ENCODE assay signal across 8 cellular contexts in the genomic region with DNA sequence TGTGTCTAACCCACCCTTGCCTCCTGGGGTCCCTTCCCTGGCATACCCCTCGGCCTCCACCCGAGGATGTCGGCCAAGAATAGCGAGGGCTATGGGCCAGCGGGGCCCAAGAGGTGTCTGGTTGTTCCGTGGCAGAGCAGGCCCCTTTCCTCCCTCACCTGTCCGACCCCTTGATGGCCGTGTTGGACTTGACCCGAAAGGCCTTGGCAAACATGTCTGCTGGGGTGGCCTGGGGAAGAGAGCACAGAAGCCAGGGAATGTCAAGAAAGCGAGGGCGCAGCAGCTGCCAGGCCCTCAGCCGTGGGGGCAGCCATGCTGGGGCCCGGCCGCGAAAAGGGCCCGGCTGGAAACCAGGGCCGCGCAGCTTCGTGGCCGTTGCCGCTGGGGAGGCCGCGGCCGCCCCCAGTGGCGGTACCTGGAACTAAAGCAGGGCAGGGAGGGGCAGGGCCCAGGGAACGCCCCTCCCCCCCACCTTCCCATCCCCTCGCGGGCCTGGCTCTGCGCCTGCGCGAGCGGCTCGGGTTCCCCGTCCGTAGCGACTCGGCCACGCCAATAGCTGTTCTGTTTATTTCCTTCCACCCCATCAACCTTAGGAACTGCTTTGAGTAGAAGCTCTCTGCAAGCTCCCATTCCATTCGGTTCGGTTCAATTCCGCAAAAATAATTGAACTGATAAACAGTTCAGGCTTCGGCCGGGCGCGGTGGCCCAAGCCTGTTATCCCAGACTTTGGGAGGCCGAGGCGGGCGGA. TPM values are rescaled to one million over a fixed set of nuclear protein-coding genes. Genes with fewer than 3 reads are reported as not detected.
DNase-seq lines count a peak whose midpoint lies in the region; ATAC-seq and TF ChIP-seq lines count a peak whose summit lies in the region.

A gene with protein sequence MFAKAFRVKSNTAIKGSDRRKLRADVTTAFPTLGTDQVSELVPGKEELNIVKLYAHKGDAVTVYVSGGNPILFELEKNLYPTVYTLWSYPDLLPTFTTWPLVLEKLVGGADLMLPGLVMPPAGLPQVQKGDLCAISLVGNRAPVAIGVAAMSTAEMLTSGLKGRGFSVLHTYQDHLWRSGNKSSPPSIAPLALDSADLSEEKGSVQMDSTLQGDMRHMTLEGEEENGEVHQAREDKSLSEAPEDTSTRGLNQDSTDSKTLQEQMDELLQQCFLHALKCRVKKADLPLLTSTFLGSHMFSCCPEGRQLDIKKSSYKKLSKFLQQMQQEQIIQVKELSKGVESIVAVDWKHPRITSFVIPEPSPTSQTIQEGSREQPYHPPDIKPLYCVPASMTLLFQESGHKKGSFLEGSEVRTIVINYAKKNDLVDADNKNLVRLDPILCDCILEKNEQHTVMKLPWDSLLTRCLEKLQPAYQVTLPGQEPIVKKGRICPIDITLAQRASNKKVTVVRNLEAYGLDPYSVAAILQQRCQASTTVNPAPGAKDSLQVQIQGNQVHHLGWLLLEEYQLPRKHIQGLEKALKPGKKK (minus strand): TSS at position 337 of the 748 bp plus-strand sequence. CDS start 123 bp downstream, at position 214.

- H3K27ac ChIP-seq in KMS-11 = peak within 1 kb of the TSS; percentile 63

- H3K9ac ChIP-seq in KMS-11 (peak within 1 kb of the TSS; percentile 94), mucosa of stomach (ENCODE audit: low read length) (peak within 1 kb of the TSS; percentile 99)

- H3K27me3 ChIP-seq in KMS-11 (ENCODE audit: insufficient read depth, low read depth) = no peaks in the 10 kb centered on the region
- H3K27me3 ChIP-seq in mucosa of stomach (ENCODE audit: control insufficient read depth, insufficient read depth, low read length) = no peaks in the 10 kb centered on the region

- DNase-seq in DMS53 (lab: John Stamatoyannopoulos, UW) (peak; percentile 98), epithelial cell of proximal tubule (ENCODE audit: low read depth) (no peak)
- DNase-seq in activated T-cell treated with anti-CD3 and anti-CD28 coated beads, Interleukin-2, amount 50 U/mL, for 1 hour = peak; percentile 96
- DNase-seq in stimulated activated CD8-positive, alpha-beta memory T cell treated with anti-CD3 and anti-CD28 coated beads, Interleukin-4, amount 100 ng/mL, for 48 hours = peak; percentile 97

- H4K20me1 ChIP-seq in KMS-11 (ENCODE audit: insufficient read depth) = no peaks in the 10 kb centered on the region

- H3K4me2 ChIP-seq in KMS-11 = peak within 1 kb of the TSS; percentile 84

- H3K4me1 ChIP-seq in KMS-11 (ENCODE audit: low read depth, poor library complexity, severe bottlenecking) = peaks cover 20% of the 10 kb centered on the region
- H3K4me1 ChIP-seq in mucosa of stomach (ENCODE audit: control insufficient read depth, insufficient read depth, low read length) = peaks cover 8% of the 10 kb centered on the region

- no peaks in the 10 kb centered on the region for H3K9me3 ChIP-seq in mucosa of stomach (ENCODE audit: control insufficient read depth, low read length)

- H2AFZ ChIP-seq in KMS-11 (ENCODE audit: low read depth) = peak within 1 kb of the TSS; percentile 93

- H3K79me2 ChIP-seq in KMS-11 (ENCODE audit: insufficient read depth, low read depth) = peaks cover 10% of the 10 kb centered on the region; the same call in 1 of the 2 replicates

- H3K4me3 ChIP-seq in KMS-11 (IDR thresholded peaks at IDR 0.05; ENCODE audit: insufficient read depth, low read depth, low read length) = peak within 1 kb of the TSS; percentile 99
- peak within 1 kb of the TSS; percentile 85 for H3K4me3 ChIP-seq in epithelial cell of proximal tubule (ENCODE audit: low read depth, low read length)
- peak within 1 kb of the TSS; percentile 88 for H3K4me3 ChIP-seq in mucosa of stomach (ENCODE audit: low read length)

- TF ChIP-seq CTCF in KMS-11 (conservative IDR thresholded peaks at IDR 0.05; ENCODE audit: low read depth, low read length) (peak; percentile 90), epithelial cell of proximal tubule (conservative IDR thresholded peaks at IDR 0.05; ENCODE audit: low read depth, low read length) (peak; percentile 79)

- H3K36me3 ChIP-seq in KMS-11 (ENCODE audit: insufficient read depth) (no peaks in the 10 kb centered on the region), mucosa of stomach (ENCODE audit: control insufficient read depth, insufficient read depth, low read length) (no peaks in the 10 kb centered on the region)

- ATAC-seq in GM21717 (IDR thresholded peaks at IDR 0.05; ENCODE audit: unreplicated experiment) = peak; percentile 73

TF ChIP-seq in PFSK-1, 5 proteins besides CTCF, POLR2A, EP300 and RAD21:
- TF ChIP-seq TAF1 (IDR thresholded peaks at IDR 0.05; ENCODE audit: borderline replicate concordance, insufficient read depth, low read length) (peak; percentile 97), POLR2AphosphoS5 (IDR thresholded peaks at IDR 0.05; ENCODE audit: low read depth, low read length) (peak; percentile 92), FOXP2 (optimal IDR thresholded peaks at IDR 0.05; ENCODE audit: borderline replicate concordance, extremely low read depth, extremely low read length, insufficient read depth) (peak; percentile 88), SIN3A (IDR thresholded peaks at IDR 0.05; ENCODE audit: borderline replicate concordance, insufficient read depth, low read length) (peak; percentile 57; the same call in 1 of the 2 replicates)
- TF ChIP-seq, protein P1, sequence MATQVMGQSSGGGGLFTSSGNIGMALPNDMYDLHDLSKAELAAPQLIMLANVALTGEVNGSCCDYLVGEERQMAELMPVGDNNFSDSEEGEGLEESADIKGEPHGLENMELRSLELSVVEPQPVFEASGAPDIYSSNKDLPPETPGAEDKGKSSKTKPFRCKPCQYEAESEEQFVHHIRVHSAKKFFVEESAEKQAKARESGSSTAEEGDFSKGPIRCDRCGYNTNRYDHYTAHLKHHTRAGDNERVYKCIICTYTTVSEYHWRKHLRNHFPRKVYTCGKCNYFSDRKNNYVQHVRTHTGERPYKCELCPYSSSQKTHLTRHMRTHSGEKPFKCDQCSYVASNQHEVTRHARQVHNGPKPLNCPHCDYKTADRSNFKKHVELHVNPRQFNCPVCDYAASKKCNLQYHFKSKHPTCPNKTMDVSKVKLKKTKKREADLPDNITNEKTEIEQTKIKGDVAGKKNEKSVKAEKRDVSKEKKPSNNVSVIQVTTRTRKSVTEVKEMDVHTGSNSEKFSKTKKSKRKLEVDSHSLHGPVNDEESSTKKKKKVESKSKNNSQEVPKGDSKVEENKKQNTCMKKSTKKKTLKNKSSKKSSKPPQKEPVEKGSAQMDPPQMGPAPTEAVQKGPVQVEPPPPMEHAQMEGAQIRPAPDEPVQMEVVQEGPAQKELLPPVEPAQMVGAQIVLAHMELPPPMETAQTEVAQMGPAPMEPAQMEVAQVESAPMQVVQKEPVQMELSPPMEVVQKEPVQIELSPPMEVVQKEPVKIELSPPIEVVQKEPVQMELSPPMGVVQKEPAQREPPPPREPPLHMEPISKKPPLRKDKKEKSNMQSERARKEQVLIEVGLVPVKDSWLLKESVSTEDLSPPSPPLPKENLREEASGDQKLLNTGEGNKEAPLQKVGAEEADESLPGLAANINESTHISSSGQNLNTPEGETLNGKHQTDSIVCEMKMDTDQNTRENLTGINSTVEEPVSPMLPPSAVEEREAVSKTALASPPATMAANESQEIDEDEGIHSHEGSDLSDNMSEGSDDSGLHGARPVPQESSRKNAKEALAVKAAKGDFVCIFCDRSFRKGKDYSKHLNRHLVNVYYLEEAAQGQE (IDR thresholded peaks at IDR 0.05; ENCODE audit: insufficient read depth in 1 of 2, low read depth in 2 of 2, low read length in 2 of 2) = peak; percentile 41 to 47; a peak in 1 of 4 replicates

RNA-seq across cellular contexts. Expression of the gene that starts here (rescaled TPM):
- polyA plus RNA-seq in PFSK-1 (2012; ENCODE audit: insufficient read length, low read depth) = 64.7 TPM
- 45.6 and 53.2 TPM in 2 replicates for total RNA-seq in epithelial cell of proximal tubule
